In the genomic region with DNA sequence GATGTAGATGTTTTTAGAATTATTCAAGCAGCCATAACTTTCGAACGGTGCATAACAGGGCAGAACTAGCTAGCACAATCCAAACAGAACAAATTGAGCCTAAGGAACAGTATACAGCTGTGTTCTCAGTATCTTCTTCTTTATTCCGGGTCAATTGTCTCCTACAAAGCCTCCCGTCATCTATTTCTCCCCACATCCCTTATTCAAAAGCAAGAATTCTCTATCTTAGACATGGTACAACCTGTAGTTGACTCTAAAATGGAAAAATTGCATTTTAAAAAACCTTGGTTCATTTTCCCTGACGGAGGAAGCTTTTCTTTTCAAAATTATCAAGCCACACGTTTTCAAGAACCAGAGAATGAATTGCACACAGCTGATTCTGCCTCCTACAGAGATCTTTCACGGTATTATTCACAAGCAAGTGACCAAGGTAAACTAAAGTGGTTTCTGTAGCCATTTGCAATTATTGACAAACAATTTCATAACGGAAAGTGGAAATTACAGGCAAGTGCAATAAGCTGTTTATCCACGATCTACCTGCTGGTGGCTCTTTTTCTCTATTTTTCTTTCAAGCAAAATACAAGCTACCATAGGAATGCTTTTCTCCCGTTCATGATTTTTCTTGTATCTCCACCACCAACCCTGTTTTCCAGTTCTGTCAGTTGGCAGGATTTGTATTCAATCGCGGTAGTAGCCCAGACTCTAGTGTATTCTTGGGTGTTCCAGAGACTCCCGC, we compare ENCODE assay signal across 10 cellular contexts. TPM values are rescaled to one million over a fixed set of nuclear protein-coding genes. Genes with fewer than 3 reads are reported as not detected.
A peak's percentile ranks its signal among the peaks of the same experiment; 100 is the strongest.
DNase-seq lines count a peak whose midpoint lies in the region; ATAC-seq and TF ChIP-seq lines count a peak whose summit lies in the region.
"Had no signal": no experiment of that assay in that cellular context is flagged by ENCODE, and none has a peak within 500 bp of the region (broad histone marks: within the 10 kb centered on the region; RNA-seq: fewer than 3 reads in every experiment).

No MANE protein-coding gene starts in this region.

- H3K4me3 Mint-ChIP-seq in neural crest cell: peak overlapping the region; percentile 73
- H3K4me3 Mint-ChIP-seq: HFFc6 had no signal

- H3K9me3 Mint-ChIP-seq in neural crest cell: no peaks in the 10 kb centered on the region
- H3K9me3 Mint-ChIP-seq: HFFc6 had no signal

- 25 to 26% methylated on average over 12 to 13 of the region's 13 CpGs for WGBS in transverse colon (ENCODE audit: low coverage in 1 of 2), 2 donors

- peaks cover 0 to 5% (median 0%) of the 10 kb centered on the region in 45 donors for H3K27me3 ChIP-seq in dorsolateral prefrontal cortex
- H3K27me3 ChIP-seq in transverse colon: peaks cover 56% of the 10 kb centered on the region

- DNase-seq in G401 (ENCODE audit: low spot score): peak; percentile 37
- DNase-seq in M059J (ENCODE audit: low read depth): peak; percentile 4
- no peak for DNase-seq in dorsolateral prefrontal cortex
- DNase-seq in neural crest cell (ENCODE audit: low read depth, low spot score): no peak
- DNase-seq in transverse colon: no peak
- no peak for DNase-seq in NCI-H2196 (lab: John Stamatoyannopoulos, UW; ENCODE audit: unreplicated experiment)
- DNase-seq: activated effector memory CD4-positive, alpha-beta T cell treated with anti-CD3 and anti-CD28 coated beads, Interleukin-2, amount 50 U/mL, for 16 hours; dermis blood vessel endothelial cell; HFFc6 had no signal

- H3K27ac ChIP-seq in dorsolateral prefrontal cortex (peak overlapping the region in 32 of 59 donors; percentile 2 to 76 (median 50)), transverse colon (no peak overlapping the region)

- no peak for ATAC-seq in GM21360 (IDR thresholded peaks at IDR 0.05; ENCODE audit: unreplicated experiment)

- H3K36me3 ChIP-seq in transverse colon: no peaks in the 10 kb centered on the region

- peaks cover 9 to 30% (median 23%) of the 10 kb centered on the region in 4 donors for H3K4me1 ChIP-seq in transverse colon

- no peaks in the 10 kb centered on the region for H3K9me3 ChIP-seq in transverse colon

- intact Hi-C loops in dorsolateral prefrontal cortex (cut with DNase I) (loop anchor here (5.0 kb wide), 5 partner anchors 97 to 448 kb away; partner anchors contain the start of genes ARF5 (in 1 of the 2), GCC1 (in 1 of the 2) and ZNF800 (in 1 of the 2)), transverse colon (cut with DNase I; ENCODE audit: low total_unique reads) (no loop called here)

- TF ChIP-seq CTCF in dorsolateral prefrontal cortex (IDR thresholded peaks at IDR 0.05 in 54 of 56, conservative IDR thresholded peaks at IDR 0.05 in 2 of 56; ENCODE audit: low read depth in 1 of 56, partially characterized antibody in 56 of 56) (peak in 9 of 56 donors; percentile 6 to 28 (median 19)), neural crest cell (conservative IDR thresholded peaks at IDR 0.05) (peak; percentile 21), transverse colon (IDR thresholded peaks at IDR 0.05) (no peak)

- TF ChIP-seq POLR2A in transverse colon (IDR thresholded peaks at IDR 0.05): no peak

- H3K4me3 ChIP-seq in dorsolateral prefrontal cortex (peak overlapping the region; percentile 56 to 97 (median 77)), transverse colon (peak overlapping the region in 1 of 4 donors; percentile 85)

- peaks cover 8% of the 10 kb centered on the region for H3K4me1 Mint-ChIP-seq in neural crest cell

- no peaks in the 10 kb centered on the region for H3K36me3 Mint-ChIP-seq in neural crest cell (ENCODE audit: low read depth)

- in situ Hi-C loops in G401 (cut with HindIII; ENCODE audit: low sequenced_read_pairs): no loop called here
- in situ Hi-C loops in transverse colon (cut with MboI; ENCODE audit: low pct_ligation_motif_present in 1 of 4, low pct_unique_long_range_greater_than_20kb in 1 of 4, low sequenced_read_pairs in 3 of 4): no loop called here

- no peak for TF ChIP-seq EP300 in transverse colon (IDR thresholded peaks at IDR 0.05; ENCODE audit: low read depth)

- H3K27ac Mint-ChIP-seq in neural crest cell (ENCODE audit: unreplicated experiment): no peak overlapping the region
- H3K27ac Mint-ChIP-seq: HFFc6 had no signal

- peaks cover 86% of the 10 kb centered on the region for H3K27me3 Mint-ChIP-seq in neural crest cell (ENCODE audit: low read depth)

RNA-seq across cellular contexts. Expression of gene GRM8, which starts 2.3 kb away (rescaled TPM):
- not detected in 2 replicates for total RNA-seq in G401 (2014; rRNA removed; shearing (Covaris generic))
- 0.27 TPM in 1 of 2 replicates, not detected in the other for total RNA-seq in M059J (2014; rRNA removed; shearing (Covaris generic))
- total RNA-seq in dorsolateral prefrontal cortex: 10 to 100 TPM in 114 of 120 experiments, 1 to 10 TPM in 6; 8.4 to 31.5 (median 19.4) TPM
- total RNA-seq in neural crest cell: 2.6 and 2.7 TPM in 2 replicates
- 1 to 10 TPM in 2 of 4 donors, under 1 TPM in 2; 0.68 to 9.7 (median 2.9) TPM for total RNA-seq in transverse colon
- total RNA-seq: dermis blood vessel endothelial cell, HFFc6 had no signal

Comparison
In these comparisons a context has a peak if more than half of its experiments do, and no peak if none do; other contexts are left out.
1. DNase-seq: peak in G401 (single experiment) and M059J (single experiment); none in dorsolateral prefrontal cortex (0 of 10), neural crest cell (single experiment), transverse colon (single experiment) and NCI-H2196 (single experiment).
2. H3K27ac ChIP-seq: peak in dorsolateral prefrontal cortex (32 of 59); none in transverse colon (0 of 4).